Comparison of ENCODE assay signal across 8 cellular contexts in the genomic region with DNA sequence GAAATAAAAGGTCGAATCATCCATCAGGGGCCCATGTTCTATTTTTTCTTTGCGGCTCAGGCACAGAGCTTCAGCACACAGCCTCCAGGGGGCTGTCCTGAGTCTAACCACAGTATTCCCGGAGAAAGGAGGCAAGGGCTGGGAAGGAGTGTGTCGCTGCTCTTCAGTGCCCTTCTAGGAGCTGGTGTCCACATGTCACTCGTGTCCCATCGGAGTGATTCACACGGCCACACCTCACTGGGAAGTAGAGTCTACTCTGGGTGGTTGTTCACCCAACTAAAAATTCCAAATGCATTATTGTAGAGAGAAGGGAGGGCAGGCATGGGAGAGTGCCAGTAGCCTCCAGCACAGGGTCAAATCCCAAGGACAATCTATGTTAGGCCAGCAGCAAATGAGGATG.
DNase-seq lines count a peak whose midpoint lies in the region; ATAC-seq and TF ChIP-seq lines count a peak whose summit lies in the region.

No MANE protein-coding gene starts in this region.

- H3K27me3 ChIP-seq in cardiac muscle cell (peaks cover 41% of the 10 kb centered on the region), PC-9 (ENCODE audit: insufficient read depth, low read depth) (no peaks in the 10 kb centered on the region), upper lobe of right lung (no peaks in the 10 kb centered on the region)

- 0 out of 2 replicates have a peak, but pooled peaks cover 4% of the 10 kb centered on the region for H3F3A ChIP-seq in PC-9 (ENCODE audit: insufficient read depth, low read depth)

- POLR2A ChIA-PET in PC-9 (lab: Charles Lee; ENCODE audit: unreplicated experiment), result interaction anchor here (0.6 kb wide), 1 partner anchor 230 kb away, joined by 3 read pairs; no protein-coding TSS in a partner anchor

- H3K9me3 ChIP-seq in cardiac muscle cell (ENCODE audit: low read depth) (no peaks in the 10 kb centered on the region), PC-9 (ENCODE audit: insufficient read depth, low read depth) (no peaks in the 10 kb centered on the region), upper lobe of right lung (no peaks in the 10 kb centered on the region)

- DNase-seq in cardiac muscle cell (ENCODE audit: low read depth in 1 of 2, low spot score in 1 of 2), result peak; percentile 21 to 45
- DNase-seq in Right ventricle myocardium inferior (ENCODE audit: missing footprints), result no peak
- no peak for DNase-seq in PC-9
- DNase-seq in fibroblast of villous mesenchyme (ENCODE audit: low read depth), result peak; percentile 15
- DNase-seq in upper lobe of right lung, result no peak
- no peak for DNase-seq in DMS79 (lab: John Stamatoyannopoulos, UW)

- TF ChIP-seq CTCF in cardiac muscle cell (IDR thresholded peaks at IDR 0.05; ENCODE audit: low read depth, low read length), result peak; percentile 62
- peak; percentile 67 for TF ChIP-seq CTCF in PC-9 (conservative IDR thresholded peaks at IDR 0.05)
- TF ChIP-seq CTCF in fibroblast of villous mesenchyme (IDR thresholded peaks at IDR 0.05; ENCODE audit: insufficient read depth, low read depth, low read length), result peak; percentile 72
- TF ChIP-seq CTCF in upper lobe of right lung (IDR thresholded peaks at IDR 0.05), result peak; percentile 47

- no peak overlapping the region for H2AFZ ChIP-seq in PC-9

- CTCF ChIA-PET in PC-9 (lab: Charles Lee), result no interaction called here

- H3K4me2 ChIP-seq in PC-9, result no peak overlapping the region

- H3K36me3 ChIP-seq in cardiac muscle cell, result no peaks in the 10 kb centered on the region
- H3K36me3 ChIP-seq in PC-9 (ENCODE audit: low read depth), result no peaks in the 10 kb centered on the region
- H3K36me3 ChIP-seq in upper lobe of right lung, result no peaks in the 10 kb centered on the region

- H3K79me2 ChIP-seq in PC-9 (ENCODE audit: low read depth), result no peaks in the 10 kb centered on the region

- H3K4me1 ChIP-seq in cardiac muscle cell (ENCODE audit: low read depth) (no peaks in the 10 kb centered on the region), PC-9 (replicated peaks; ENCODE audit: insufficient read depth) (peaks cover 19% of the 10 kb centered on the region), upper lobe of right lung (peaks cover 7% of the 10 kb centered on the region)

- H3K4me3 ChIP-seq in cardiac muscle cell, result no peak overlapping the region
- H3K4me3 ChIP-seq in PC-9, result no peak overlapping the region
- no peak overlapping the region for H3K4me3 ChIP-seq in fibroblast of villous mesenchyme (ENCODE audit: low read depth, low read length)
- H3K4me3 ChIP-seq in upper lobe of right lung, result no peak overlapping the region

- no TSS peak for BruUV-seq in PC-9 (replicated peaks; lab: Mats Ljungman, UMichigan)

- intact Hi-C loops in Right ventricle myocardium inferior (cut with DNase I), result loop anchor here (10.0 kb wide), 2 partner anchors 116 to 196 kb away; no protein-coding TSS in a partner anchor
- intact Hi-C loops in PC-9 (cut with micrococcal nuclease; ENCODE audit: unreplicated experiment), result no loop called here
- intact Hi-C loops in upper lobe of right lung (cut with DNase I), result no loop called here

- H3K27ac ChIP-seq in cardiac muscle cell, result no peak overlapping the region
- H3K27ac ChIP-seq in PC-9, result no peak overlapping the region
- no peak overlapping the region for H3K27ac ChIP-seq in upper lobe of right lung

- H3K9me2 ChIP-seq in PC-9 (ENCODE audit: insufficient read depth), result no peaks in the 10 kb centered on the region

- ATAC-seq in Right ventricle myocardium inferior (no peak), upper lobe of right lung (no peak), HG02870 (IDR thresholded peaks at IDR 0.05; ENCODE audit: unreplicated experiment) (no peak), HG02852 (IDR thresholded peaks at IDR 0.05; ENCODE audit: unreplicated experiment) (no peak)

- no peaks in the 10 kb centered on the region for H4K20me1 ChIP-seq in PC-9 (ENCODE audit: insufficient read depth)

Comparison
In these comparisons a context has a peak if more than half of its experiments do, and no peak if none do; other contexts are left out.
1. DNase-seq: peak in cardiac muscle cell (2 of 2) and fibroblast of villous mesenchyme (single experiment); none in Right ventricle myocardium inferior (single experiment), PC-9 (0 of 2), upper lobe of right lung (single experiment) and DMS79 (single experiment).
2. Peak in every context shown above with its lines, with median percentiles within 50 percentile points of each other: CTCF ChIP-seq.